ENCODE assay signal across 19 cellular contexts in genomic region chr2:116754371-116755101, GRCh38.
DNase-seq lines count a peak whose midpoint lies in the region; ATAC-seq and TF ChIP-seq lines count a peak whose summit lies in the region.
"Had no signal": no experiment of that assay in that cellular context is flagged by ENCODE, and none has a peak within 500 bp of the region (broad histone marks: within the 10 kb centered on the region; RNA-seq: fewer than 3 reads in every experiment).

No MANE protein-coding gene starts in this region.

- TF ChIP-seq CTCF in testis (IDR thresholded peaks at IDR 0.05), result no peak

- intact Hi-C loops in left ventricle myocardium superior (cut with micrococcal nuclease), result no loop called here
- intact Hi-C loops in cardiac septum (cut with DNase I), result no loop called here
- intact Hi-C loops in testis (cut with DNase I; ENCODE audit: low total_unique reads), result no loop called here

- WGBS in testis, 2 donors, result 28 to 41% methylated on average over 12 to 13 of the region's 13 CpGs

- no peak for TF ChIP-seq POLR2A in testis (IDR thresholded peaks at IDR 0.05)

- no peaks in the 10 kb centered on the region for H3K36me3 ChIP-seq in testis (ENCODE audit: low read depth, missing control alignments)
- H3K36me3 ChIP-seq: ovary, upper lobe of right lung had no signal

- H3K9me3 ChIP-seq in testis, result no peaks in the 10 kb centered on the region
- H3K9me3 ChIP-seq: A549, ovary, upper lobe of right lung had no signal

- no peak overlapping the region for H3K27ac ChIP-seq in testis
- H3K27ac ChIP-seq: A549, C4-2B, ovary, upper lobe of right lung had no signal

- H3K4me1 ChIP-seq in testis, result no peaks in the 10 kb centered on the region
- H3K4me1 ChIP-seq: A549, upper lobe of right lung had no signal

- DNase-seq in left ventricle myocardium superior, result no peak
- DNase-seq in cardiac septum (ENCODE audit: low spot score), result no peak
- peak; percentile 3 for DNase-seq in astrocyte of the hippocampus (ENCODE audit: low read depth, low spot score)
- peak; percentile 14 for DNase-seq in iPS-NIHi7 (ENCODE audit: extremely low spot score)
- no peak for DNase-seq in testis
- no peak for DNase-seq in NCI-H2107 (lab: John Stamatoyannopoulos, UW)
- no peak for DNase-seq in stimulated activated CD4-positive, alpha-beta T cell treated with anti-CD3 and anti-CD28 coated beads, Interleukin-2, amount 100 ng/mL, for 48 hours
- DNase-seq in left lobe of liver (ENCODE audit: low spot score), result no peak
- DNase-seq: activated CD4-positive, alpha-beta T cell treated with anti-CD3 and anti-CD28 coated beads, Interleukin-2, amount 10 ng/mL, durations not matched to agents 24 days and 14 days; dermis blood vessel endothelial cell; erythroblast; foreskin melanocyte; MM.1S; NCI-H1694 treated with DMSO at 0.1 percent for 48 hours; ovary; stimulated activated CD4-positive, alpha-beta T cell treated with anti-CD3 and anti-CD28 coated beads, Interleukin-4, amount 100 ng/mL, for 1 hour; upper lobe of right lung had no signal

- no peaks in the 10 kb centered on the region for H3K27me3 ChIP-seq in testis
- H3K27me3 ChIP-seq: ovary, upper lobe of right lung had no signal

- peak; percentile 28 for ATAC-seq in left ventricle myocardium superior
- ATAC-seq in left lobe of liver, result no peak
- ATAC-seq: A549, upper lobe of right lung had no signal

- peak overlapping the region; percentile 7 to 12 for H3K4me3 ChIP-seq in testis
- H3K4me3 ChIP-seq: A549, ovary, upper lobe of right lung had no signal

Comparison
In these comparisons a context has a peak if more than half of its experiments do, and no peak if none do; other contexts are left out.
1. DNase-seq: peak in astrocyte of the hippocampus (single experiment) and iPS-NIHi7 (single experiment); none in left ventricle myocardium superior (single experiment), cardiac septum (single experiment), testis (single experiment), NCI-H2107 (single experiment), stimulated activated CD4-positive, alpha-beta T cell treated with anti-CD3 and anti-CD28 coated beads, Interleukin-2, amount 100 ng/mL, for 48 hours (0 of 2) and left lobe of liver (single experiment).